In genomic region chr16:75593825-75594820, GRCh38 we compare ENCODE assay signal across 8 cellular contexts. TPM values are rescaled to one million over a fixed set of nuclear protein-coding genes. Genes with fewer than 3 reads are reported as not detected.
DNase-seq lines count a peak whose midpoint lies in the region; ATAC-seq lines count a peak whose summit lies in the region.

No MANE protein-coding gene starts in this region.

- peak overlapping the region; percentile 22; the same call in 1 of the 2 replicates for H3K9ac ChIP-seq in iPS-20b (ENCODE audit: low read depth, low read length)

- DNase-seq in Daoy (ENCODE audit: low read depth): peak; percentile 76
- peak; percentile 4 for DNase-seq in MG63
- peak; percentile 17 for DNase-seq in activated CD4-positive, alpha-beta memory T cell treated with anti-CD3 and anti-CD28 coated beads, Interleukin-2, amount 10 ng/mL, durations not matched to agents 7 days and 5 days
- no peak for DNase-seq in anterior cingulate cortex (lab: John Stamatoyannopoulos, UW)
- DNase-seq in NCI-H187 treated with DMSO at 0.1 percent for 48 hours (lab: John Stamatoyannopoulos, UW): no peak

- peaks cover 26% of the 10 kb centered on the region for H3K4me1 ChIP-seq in iPS-20b (ENCODE audit: insufficient read depth, low read length)

- H3K9me3 ChIP-seq in MG63 (no peaks in the 10 kb centered on the region), iPS-20b (ENCODE audit: insufficient read depth, low read depth, low read length) (no peaks in the 10 kb centered on the region)

- H3K9me3 Mint-ChIP-seq in activated CD4-positive, alpha-beta memory T cell treated with anti-CD3 and anti-CD28 coated beads, Interleukin-2, amount 10 ng/mL, durations not matched to agents 7 days and 5 days: no peaks in the 10 kb centered on the region

- H3K27ac ChIP-seq in iPS-20b (ENCODE audit: low read length): peak overlapping the region; percentile 26

- H3K27me3 ChIP-seq in MG63 (no peaks in the 10 kb centered on the region), iPS-20b (ENCODE audit: insufficient read depth, low read length) (no peaks in the 10 kb centered on the region)

- H3K27ac Mint-ChIP-seq in activated CD4-positive, alpha-beta memory T cell treated with anti-CD3 and anti-CD28 coated beads, Interleukin-2, amount 10 ng/mL, durations not matched to agents 7 days and 5 days: peak overlapping the region; percentile 47

- H3K4me3 ChIP-seq in MG63 (no peak overlapping the region), iPS-20b (ENCODE audit: low read length) (peak overlapping the region; percentile 6)

- no peak overlapping the region for H3K4me3 Mint-ChIP-seq in activated CD4-positive, alpha-beta memory T cell treated with anti-CD3 and anti-CD28 coated beads, Interleukin-2, amount 10 ng/mL, durations not matched to agents 7 days and 5 days

- ATAC-seq in HG02623 (IDR thresholded peaks at IDR 0.05; ENCODE audit: unreplicated experiment) (no peak), GM21576 (IDR thresholded peaks at IDR 0.05; ENCODE audit: unreplicated experiment) (no peak)

- POLR2A ChIA-PET in activated CD4-positive, alpha-beta memory T cell treated with anti-CD3 and anti-CD28 coated beads, Interleukin-2, amount 10 ng/mL, durations not matched to agents 7 days and 5 days (lab: Charles Lee): interaction anchor here (0.9 kb wide), 1 partner anchor 53 kb away, joined by 3 read pairs; the partner anchor contains the start of genes KARS1 and TERF2IP

- no peaks in the 10 kb centered on the region for H3K27me3 Mint-ChIP-seq in activated CD4-positive, alpha-beta memory T cell treated with anti-CD3 and anti-CD28 coated beads, Interleukin-2, amount 10 ng/mL, durations not matched to agents 7 days and 5 days

- H3K36me3 Mint-ChIP-seq in activated CD4-positive, alpha-beta memory T cell treated with anti-CD3 and anti-CD28 coated beads, Interleukin-2, amount 10 ng/mL, durations not matched to agents 7 days and 5 days (ENCODE audit: low read depth): peaks cover 21% of the 10 kb centered on the region

- H3K4me1 Mint-ChIP-seq in activated CD4-positive, alpha-beta memory T cell treated with anti-CD3 and anti-CD28 coated beads, Interleukin-2, amount 10 ng/mL, durations not matched to agents 7 days and 5 days: peaks cover 14% of the 10 kb centered on the region

- CTCF ChIA-PET in activated CD4-positive, alpha-beta memory T cell treated with anti-CD3 and anti-CD28 coated beads, Interleukin-2, amount 10 ng/mL, durations not matched to agents 7 days and 5 days (lab: Charles Lee): no interaction called here

- H3K36me3 ChIP-seq in MG63 (peaks cover 3% of the 10 kb centered on the region), iPS-20b (ENCODE audit: insufficient read depth, low read depth, low read length) (peaks cover 13% of the 10 kb centered on the region; the same call in 1 of the 2 replicates)

RNA-seq across cellular contexts. Expression of gene GABARAPL2, which starts 27.9 kb away (rescaled TPM):
- 15.5 and 26.6 TPM in 2 replicates for total RNA-seq in Daoy (2014; rRNA removed; shearing (Covaris generic))
- 17.3 and 70.4 TPM in 2 replicates for total RNA-seq in MG63 (2014; rRNA removed; shearing (Covaris generic); ENCODE audit: low replicate concordance)
- total RNA-seq in activated CD4-positive, alpha-beta memory T cell treated with anti-CD3 and anti-CD28 coated beads, Interleukin-2, amount 10 ng/mL, durations not matched to agents 7 days and 5 days: 10 to 100 TPM; 84.9 to 86.2 TPM

RNA-seq across cellular contexts. Expression of gene ADAT1, which starts 29.0 kb away (rescaled TPM):
- 65.3 and 72.7 TPM in 2 replicates for total RNA-seq in Daoy (2014; rRNA removed; shearing (Covaris generic))
- total RNA-seq in MG63 (2014; rRNA removed; shearing (Covaris generic); ENCODE audit: low replicate concordance): 12.5 and 29.6 TPM in 2 replicates
- 10 to 100 TPM; 50.7 to 56.0 TPM for total RNA-seq in activated CD4-positive, alpha-beta memory T cell treated with anti-CD3 and anti-CD28 coated beads, Interleukin-2, amount 10 ng/mL, durations not matched to agents 7 days and 5 days

RNA-seq across cellular contexts. Expression of gene TMEM231, which starts 38.1 kb away (rescaled TPM):
- 7.6 and 7.7 TPM in 2 replicates for total RNA-seq in Daoy (2014; rRNA removed; shearing (Covaris generic))
- 6.0 and 8.8 TPM in 2 replicates for total RNA-seq in MG63 (2014; rRNA removed; shearing (Covaris generic); ENCODE audit: low replicate concordance)
- total RNA-seq in activated CD4-positive, alpha-beta memory T cell treated with anti-CD3 and anti-CD28 coated beads, Interleukin-2, amount 10 ng/mL, durations not matched to agents 7 days and 5 days: 1 to 10 TPM; 1.9 to 2.0 TPM

RNA-seq across cellular contexts. Expression of gene KARS1, which starts 53.3 kb away (rescaled TPM):
- 198 and 234 TPM in 2 replicates for total RNA-seq in Daoy (2014; rRNA removed; shearing (Covaris generic))
- 161 and 178 TPM in 2 replicates for total RNA-seq in MG63 (2014; rRNA removed; shearing (Covaris generic); ENCODE audit: low replicate concordance)
- total RNA-seq in activated CD4-positive, alpha-beta memory T cell treated with anti-CD3 and anti-CD28 coated beads, Interleukin-2, amount 10 ng/mL, durations not matched to agents 7 days and 5 days: 100 to 1,000 TPM; 169 to 170 TPM

RNA-seq across cellular contexts. Expression of gene TERF2IP, which starts 53.5 kb away (rescaled TPM):
- total RNA-seq in Daoy (2014; rRNA removed; shearing (Covaris generic)): 60.2 and 70.8 TPM in 2 replicates
- total RNA-seq in MG63 (2014; rRNA removed; shearing (Covaris generic); ENCODE audit: low replicate concordance): 6.3 and 11.9 TPM in 2 replicates
- 10 to 100 TPM; 92.7 to 96.2 TPM for total RNA-seq in activated CD4-positive, alpha-beta memory T cell treated with anti-CD3 and anti-CD28 coated beads, Interleukin-2, amount 10 ng/mL, durations not matched to agents 7 days and 5 days

Comparison
In these comparisons a context has a peak if more than half of its experiments do, and no peak if none do; other contexts are left out.
1. DNase-seq: peak in Daoy (single experiment), MG63 (single experiment) and activated CD4-positive, alpha-beta memory T cell treated with anti-CD3 and anti-CD28 coated beads, Interleukin-2, amount 10 ng/mL, durations not matched to agents 7 days and 5 days (single experiment); none in anterior cingulate cortex (0 of 58) and NCI-H187 treated with DMSO at 0.1 percent for 48 hours (single experiment).